In genomic region chr10:58898854-58899573, GRCh38 we compare ENCODE assay signal across 18 cellular contexts.
"Had no signal": no experiment of that assay in that cellular context is flagged by ENCODE, and none has a peak within 500 bp of the region (broad histone marks: within the 10 kb centered on the region; RNA-seq: fewer than 3 reads in every experiment).

No MANE protein-coding gene starts in this region.

- H3K4me1 ChIP-seq: pancreas, uterus had no signal

- H3K4me3 Mint-ChIP-seq: activated CD4-positive, alpha-beta T cell treated with anti-CD3 and anti-CD28 coated beads, Interleukin-2, amount 10 ng/mL, durations not matched to agents 24 days and 14 days; activated CD8-positive, alpha-beta T cell treated with anti-CD3 and anti-CD28 coated beads, Interleukin-2, amount 10 ng/mL, durations not matched to agents 7 days and 5 days; activated naive CD8-positive, alpha-beta T cell treated with anti-CD3 and anti-CD28 coated beads for 36 hours; activated T-cell treated with anti-CD3 and anti-CD28 coated beads, Interleukin-2, amount 50 U/mL, for 72 hours; brain; memory B cell; naive thymus-derived CD8-positive, alpha-beta T cell had no signal

- H3K27me3 Mint-ChIP-seq: activated CD4-positive, alpha-beta T cell treated with anti-CD3 and anti-CD28 coated beads, Interleukin-2, amount 10 ng/mL, durations not matched to agents 24 days and 14 days; activated naive CD8-positive, alpha-beta T cell treated with anti-CD3 and anti-CD28 coated beads for 36 hours; brain; memory B cell had no signal

- H3K27ac Mint-ChIP-seq: activated CD4-positive, alpha-beta T cell treated with anti-CD3 and anti-CD28 coated beads, Interleukin-2, amount 10 ng/mL, durations not matched to agents 24 days and 14 days; activated CD8-positive, alpha-beta T cell treated with anti-CD3 and anti-CD28 coated beads, Interleukin-2, amount 10 ng/mL, durations not matched to agents 7 days and 5 days; activated naive CD8-positive, alpha-beta T cell treated with anti-CD3 and anti-CD28 coated beads for 36 hours; activated T-cell treated with anti-CD3 and anti-CD28 coated beads, Interleukin-2, amount 50 U/mL, for 72 hours; brain; memory B cell; naive thymus-derived CD8-positive, alpha-beta T cell had no signal

- H3K36me3 ChIP-seq: pancreas, uterus had no signal

- FAIRE-seq: frontal cortex, pancreas had no signal

- ATAC-seq: activated CD8-positive, alpha-beta T cell treated with anti-CD3 and anti-CD28 coated beads, Interleukin-2, amount 10 ng/mL, durations not matched to agents 7 days and 5 days; activated T-cell treated with anti-CD3 and anti-CD28 coated beads, Interleukin-2, amount 50 U/mL, for 72 hours; left lobe of liver; naive thymus-derived CD8-positive, alpha-beta T cell; pancreas had no signal

- H3K9me3 ChIP-seq: pancreas, uterus had no signal

- H3K4me1 Mint-ChIP-seq: activated CD4-positive, alpha-beta T cell treated with anti-CD3 and anti-CD28 coated beads, Interleukin-2, amount 10 ng/mL, durations not matched to agents 24 days and 14 days; activated naive CD8-positive, alpha-beta T cell treated with anti-CD3 and anti-CD28 coated beads for 36 hours; memory B cell; naive thymus-derived CD8-positive, alpha-beta T cell had no signal

- H3K27ac ChIP-seq: pancreas had no signal

- H3K27me3 ChIP-seq: pancreas, uterus had no signal

- DNase-seq: activated CD4-positive, alpha-beta T cell treated with anti-CD3 and anti-CD28 coated beads, Interleukin-2, amount 10 ng/mL, durations not matched to agents 24 days and 14 days; activated CD4-positive, CD25-positive, alpha-beta regulatory T cell; activated CD8-positive, alpha-beta memory T cell treated with anti-CD3 and anti-CD28 coated beads, Interleukin-2, amount 50 U/mL, for 4 hours; activated CD8-positive, alpha-beta T cell treated with anti-CD3 and anti-CD28 coated beads, Interleukin-2, amount 10 ng/mL, durations not matched to agents 7 days and 5 days; activated naive CD8-positive, alpha-beta T cell treated with anti-CD3 and anti-CD28 coated beads for 36 hours; activated T-cell treated with anti-CD3 and anti-CD28 coated beads, Interleukin-2, amount 50 U/mL, for 72 hours; amygdala; cortex of kidney; effector CD8-positive, alpha-beta T cell; head of caudate nucleus; naive thymus-derived CD8-positive, alpha-beta T cell; pancreas; stimulated activated CD4-positive, alpha-beta T cell treated with anti-CD3 and anti-CD28 coated beads, Interleukin-1b, Interleukin-23, amount 100 ng/mL, for 48 hours; uterus had no signal

- H3K4me3 ChIP-seq: pancreas, uterus had no signal

- H3K36me3 Mint-ChIP-seq: activated naive CD8-positive, alpha-beta T cell treated with anti-CD3 and anti-CD28 coated beads for 36 hours; brain; memory B cell; naive thymus-derived CD8-positive, alpha-beta T cell had no signal
